17 cellular contexts compared by ENCODE assay signal in genomic region chr6:142735182-142735581, GRCh38.
A peak's percentile ranks its signal among the peaks of the same experiment; 100 is the strongest.
DNase-seq lines count a peak whose midpoint lies in the region; ATAC-seq lines count a peak whose summit lies in the region.
"Had no signal": no experiment of that assay in that cellular context is flagged by ENCODE, and none has a peak within 500 bp of the region (broad histone marks: within the 10 kb centered on the region; RNA-seq: fewer than 3 reads in every experiment).

No MANE protein-coding gene starts in this region.

- WGBS in mesenchymal stem cell = 69% methylated on average over 2 of the region's 5 CpGs

- no peak overlapping the region for H2BK15ac ChIP-seq in mesenchymal stem cell (ENCODE audit: low read depth, poor library complexity, severe bottlenecking)

- no peak overlapping the region for H3K9ac ChIP-seq in mesenchymal stem cell (ENCODE audit: low read length)
- H3K9ac ChIP-seq: KMS-11 had no signal

- H3K4me3 ChIP-seq in mesenchymal stem cell (ENCODE audit: insufficient read depth in 1 of 2, low read depth in 1 of 2, low read length in 2 of 2) = no peak overlapping the region
- H3K4me3 ChIP-seq: HAP-1, skin epidermis, tibial artery had no signal

- H2AK5ac ChIP-seq in mesenchymal stem cell (ENCODE audit: low read length, severe bottlenecking) = no peak overlapping the region

- no peak overlapping the region for H4K8ac ChIP-seq in mesenchymal stem cell (ENCODE audit: low read length)

- no peak overlapping the region for H4K91ac ChIP-seq in mesenchymal stem cell (ENCODE audit: low read length)

- H3K4ac ChIP-seq in mesenchymal stem cell (ENCODE audit: low read depth in 1 of 2, low read length in 2 of 2) = no peak overlapping the region

- no peak overlapping the region for H2BK5ac ChIP-seq in mesenchymal stem cell (ENCODE audit: low read depth, low read length, poor library complexity, severe bottlenecking)

- H3K27ac ChIP-seq in mesenchymal stem cell (ENCODE audit: low read length, poor library complexity, severe bottlenecking) = no peak overlapping the region
- H3K27ac ChIP-seq: KMS-11, skin epidermis, tibial artery had no signal

- H2BK120ac ChIP-seq in mesenchymal stem cell (ENCODE audit: low read depth, low read length) = no peak overlapping the region

- no peak overlapping the region for H2AFZ ChIP-seq in mesenchymal stem cell (ENCODE audit: low read depth, low read length)

- H3K9me3 ChIP-seq in mesenchymal stem cell (ENCODE audit: control insufficient read depth, low read length) = no peaks in the 10 kb centered on the region
- H3K9me3 ChIP-seq: HAP-1, tibial artery had no signal

- no peak overlapping the region for H3K18ac ChIP-seq in mesenchymal stem cell (ENCODE audit: low read depth in 1 of 2, low read length in 2 of 2)

- no peaks in the 10 kb centered on the region for H3K79me1 ChIP-seq in mesenchymal stem cell (replicated peaks; ENCODE audit: low read length, poor library complexity, severe bottlenecking)

- no peaks in the 10 kb centered on the region for H3K27me3 ChIP-seq in mesenchymal stem cell (ENCODE audit: control insufficient read depth in 1 of 2, insufficient read depth in 1 of 2, low read length in 2 of 2)
- H3K27me3 ChIP-seq: tibial artery had no signal

- H3K23ac ChIP-seq in mesenchymal stem cell (ENCODE audit: low read length in 2 of 2) = no peak overlapping the region

- H3K36me3 ChIP-seq in mesenchymal stem cell (ENCODE audit: control insufficient read depth in 1 of 2, insufficient read depth in 2 of 2, low read depth in 1 of 2, low read length in 2 of 2) = no peaks in the 10 kb centered on the region
- H3K36me3 ChIP-seq: HAP-1, tibial artery had no signal

- H3K4me1 ChIP-seq in mesenchymal stem cell (ENCODE audit: control insufficient read depth, insufficient read depth, low read depth, low read length) = no peaks in the 10 kb centered on the region
- H3K4me1 ChIP-seq: HAP-1, tibial artery had no signal

- ATAC-seq in HG02970 (IDR thresholded peaks at IDR 0.05; ENCODE audit: low FRiP score, unreplicated experiment) = no peak
- no peak for ATAC-seq in GM21717 (IDR thresholded peaks at IDR 0.05; ENCODE audit: unreplicated experiment)
- no peak for ATAC-seq in GM21367 (IDR thresholded peaks at IDR 0.05; ENCODE audit: unreplicated experiment)
- ATAC-seq: left cardiac atrium had no signal

- peak; percentile 24 for DNase-seq in DMS79 treated with DMSO at 0.1 percent for 48 hours (lab: John Stamatoyannopoulos, UW)
- DNase-seq in DMS79 (lab: John Stamatoyannopoulos, UW) = no peak
- DNase-seq in NCI-H1417 (lab: John Stamatoyannopoulos, UW) = peak in 2 of 3 experiments; percentile 35 to 83
- peak; percentile 39 to 42 for DNase-seq in SHP77 (lab: John Stamatoyannopoulos, UW)
- DNase-seq in mesenchymal stem cell = peak; percentile 30
- DNase-seq: activated CD4-positive, alpha-beta T cell treated with anti-CD3 and anti-CD28 coated beads, Interleukin-2, amount 50 U/mL, for 4 hours; activated T-cell treated with anti-CD3 and anti-CD28 coated beads, Interleukin-2, amount 50 U/mL, for 24 hours; effector CD4-positive, alpha-beta T cell; left cardiac atrium; NCI-H1930; tibial artery had no signal

- H3K4me2 ChIP-seq in mesenchymal stem cell (ENCODE audit: low read length, poor library complexity, severe bottlenecking) = no peak overlapping the region
- H3K4me2 ChIP-seq: KMS-11 had no signal

- H3K14ac ChIP-seq in mesenchymal stem cell (ENCODE audit: low read length in 2 of 2) = no peak overlapping the region

- no peak overlapping the region for H2BK12ac ChIP-seq in mesenchymal stem cell (ENCODE audit: low read length in 2 of 2)
